Comparison of ENCODE assay signal across 8 cellular contexts in genomic region chr17:42388381-42389134, GRCh38. TPM values are rescaled to one million over a fixed set of nuclear protein-coding genes. Genes with fewer than 3 reads are reported as not detected.
A peak's percentile ranks its signal among the peaks of the same experiment; 100 is the strongest.
DNase-seq lines count a peak whose midpoint lies in the region; ATAC-seq and TF ChIP-seq lines count a peak whose summit lies in the region.

TSS of gene STAT3 (minus strand) at chr17:42388442. CDS start at chr17:42348516, 39,926 bp downstream.

- H3K36me3 ChIP-seq in spleen, result peaks cover 0 to 9% (median 1%) of the 10 kb centered on the region in 6 donors

- peaks cover 26% of the 10 kb centered on the region for H3K36me3 Mint-ChIP-seq in central memory CD8-positive, alpha-beta T cell (ENCODE audit: insufficient read depth)

- ATAC-seq in GM19023 (IDR thresholded peaks at IDR 0.05; ENCODE audit: unreplicated experiment) (peak; percentile 91), HG03280 (IDR thresholded peaks at IDR 0.05; ENCODE audit: unreplicated experiment) (peak; percentile 89)
- peak; percentile 87 for ATAC-seq in central memory CD8-positive, alpha-beta T cell (replicated peaks; ENCODE audit: extremely low read depth, poor library complexity, severe bottlenecking)

- H3K27me3 Mint-ChIP-seq in central memory CD8-positive, alpha-beta T cell, result no peaks in the 10 kb centered on the region

- H3K27ac Mint-ChIP-seq in central memory CD8-positive, alpha-beta T cell (ENCODE audit: low read depth), result peak within 1 kb of the TSS; percentile 99

- intact Hi-C loops in spleen (cut with DNase I; ENCODE audit: low total_unique reads), result no loop called here

- no peaks in the 10 kb centered on the region for H3K9me3 ChIP-seq in spleen

- peaks cover 33 to 70% (median 53%) of the 10 kb centered on the region in 6 donors for H3K4me1 ChIP-seq in spleen

- H3K9me3 Mint-ChIP-seq in central memory CD8-positive, alpha-beta T cell, result no peaks in the 10 kb centered on the region

- H3K27me3 ChIP-seq in spleen (replicated peaks in 1 of 7), result no peaks in the 10 kb centered on the region

- H3K4me1 Mint-ChIP-seq in central memory CD8-positive, alpha-beta T cell, result peaks cover 39% of the 10 kb centered on the region

- H3K27ac ChIP-seq in spleen, result peak within 1 kb of the TSS; percentile 95 to 100 (median 100)

- peak within 1 kb of the TSS; percentile 98 for H3K4me3 Mint-ChIP-seq in central memory CD8-positive, alpha-beta T cell

- DNase-seq in AG08396 (ENCODE audit: low spot score), result peak; percentile 99
- DNase-seq in NCI-H345 treated with DMSO at 0.1 percent for 48 hours (lab: John Stamatoyannopoulos, UW; ENCODE audit: unreplicated experiment), result peak; percentile 98
- peak; percentile 100 for DNase-seq in activated CD4-positive, CD25-positive, alpha-beta regulatory T cell treated with anti-CD3 and anti-CD28 coated beads, Interleukin-2, amount 50 U/mL, for 16 hours (ENCODE audit: low read depth, low spot score)
- DNase-seq in central memory CD8-positive, alpha-beta T cell (ENCODE audit: low spot score in 2 of 2), result peak; percentile 100
- peak; percentile 100 for DNase-seq in inferior parietal cortex (ENCODE audit: extremely low spot score)
- peak; percentile 100 for DNase-seq in spleen

- WGBS in spleen, 5 donors, result 0 to 1% (median 0%) methylated on average over 24 to 44 of the region's 44 CpGs

- TF ChIP-seq POLR2A in spleen (IDR thresholded peaks at IDR 0.05), result peak; percentile 88 to 99 (median 95)

- peak in 6 of 11 experiments; percentile 24 to 46 (median 38) for TF ChIP-seq CTCF in spleen (IDR thresholded peaks at IDR 0.05 in 8 of 11, conservative IDR thresholded peaks at IDR 0.05 in 3 of 11)

- peak within 1 kb of the TSS; percentile 70 to 91 (median 84) for H3K4me3 ChIP-seq in spleen

RNA-seq across cellular contexts. Expression of gene STAT3, which starts in this region (rescaled TPM):
- 100 to 1,000 TPM; 229 to 326 (median 266) TPM for total RNA-seq in spleen
- 10 to 100 TPM; 18.3 to 49.8 (median 24.1) TPM for polyA plus RNA-seq in spleen

Comparison
In these comparisons a context has a peak if more than half of its experiments do, and no peak if none do; other contexts are left out.
1. Peak in every context shown above with its lines: DNase-seq, ATAC-seq, H3K4me3 ChIP-seq and H3K27ac ChIP-seq.